Comparison of ENCODE assay signal across 23 cellular contexts in the genomic region with DNA sequence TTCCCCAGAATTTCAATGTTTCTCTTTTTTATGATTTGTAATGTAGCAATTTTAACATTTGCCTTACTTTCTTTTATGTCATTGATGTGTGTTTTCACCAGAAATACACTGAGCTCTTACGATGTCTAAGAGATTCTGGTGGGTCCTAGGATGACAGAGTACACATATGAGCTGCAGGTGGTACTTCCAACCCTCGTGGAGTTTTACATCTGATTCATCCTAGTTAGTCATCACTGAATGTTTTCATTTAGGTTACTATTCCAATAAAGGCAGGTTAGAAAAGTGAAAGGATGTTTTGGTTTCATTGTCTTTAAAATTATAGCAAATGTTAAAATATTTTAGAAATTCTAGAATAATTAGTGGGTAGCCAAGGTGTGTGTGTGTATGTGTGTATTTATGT.
DNase-seq lines count a peak whose midpoint lies in the region; ATAC-seq, FAIRE-seq and TF ChIP-seq lines count a peak whose summit lies in the region.
"Had no signal": no experiment of that assay in that cellular context is flagged by ENCODE, and none has a peak within 500 bp of the region (broad histone marks: within the 10 kb centered on the region; RNA-seq: fewer than 3 reads in every experiment).

No MANE protein-coding gene starts in this region.

- no peaks in the 10 kb centered on the region for H3F3A ChIP-seq in PC-9 (ENCODE audit: insufficient read depth, low read depth)

- H2AFZ ChIP-seq in astrocyte (ENCODE audit: low read depth, low read length): no peak overlapping the region
- no peak overlapping the region for H2AFZ ChIP-seq in PC-9

- H3K4me1 ChIP-seq in astrocyte (ENCODE audit: insufficient read depth, low read length) (no peaks in the 10 kb centered on the region), PC-9 (replicated peaks; ENCODE audit: insufficient read depth) (no peaks in the 10 kb centered on the region)
- H3K4me1 ChIP-seq: Peyer's patch had no signal

- no peak overlapping the region for H3K4me3 Mint-ChIP-seq in astrocyte (ENCODE audit: unreplicated experiment)
- H3K4me3 Mint-ChIP-seq: CD4-positive, alpha-beta memory T cell had no signal

- H3K27ac ChIP-seq in astrocyte (ENCODE audit: low read depth, low read length) (no peak overlapping the region), PC-9 (no peak overlapping the region)
- H3K27ac ChIP-seq: BLaER1 treated with 17β-estradiol and CSF1 and Interleukin-3, amounts not matched to agents 10 nM and 100 nM; Peyer's patch had no signal

- no TSS peak for BruUV-seq in PC-9 (replicated peaks; lab: Mats Ljungman, UMichigan)

- no peak overlapping the region for H3K9ac ChIP-seq in astrocyte (ENCODE audit: low read length)
- H3K9ac ChIP-seq: BLaER1 treated with 17β-estradiol and CSF1 and Interleukin-3, amounts not matched to agents 10 nM and 100 nM had no signal

- no peaks in the 10 kb centered on the region for H3K27me3 ChIP-seq in astrocyte (ENCODE audit: insufficient read depth, low read length)
- H3K27me3 ChIP-seq in PC-9 (ENCODE audit: insufficient read depth, low read depth): no peaks in the 10 kb centered on the region
- H3K27me3 ChIP-seq: BLaER1 treated with 17β-estradiol and CSF1 and Interleukin-3, amounts not matched to agents 10 nM and 100 nM; Peyer's patch had no signal

- no peak for FAIRE-seq in astrocyte (lab: Jason Lieb, UNC)
- FAIRE-seq: H54, HepG2, K562 had no signal

- H3K4me3 ChIP-seq in astrocyte (ENCODE audit: insufficient read depth, low read depth, low read length): no peak overlapping the region
- H3K4me3 ChIP-seq in choroid plexus epithelial cell (ENCODE audit: low read depth, low read length): no peak overlapping the region
- no peak overlapping the region for H3K4me3 ChIP-seq in PC-9
- H3K4me3 ChIP-seq: BLaER1 treated with 17β-estradiol and CSF1 and Interleukin-3, amounts not matched to agents 10 nM and 100 nM; K562; Peyer's patch had no signal

- H3K4me2 ChIP-seq in astrocyte (ENCODE audit: low read length) (no peak overlapping the region), PC-9 (no peak overlapping the region)
- H3K4me2 ChIP-seq: BLaER1 treated with 17β-estradiol and CSF1 and Interleukin-3, amounts not matched to agents 10 nM and 100 nM had no signal

- H3K36me3 Mint-ChIP-seq in astrocyte (ENCODE audit: low read depth, unreplicated experiment): no peaks in the 10 kb centered on the region
- H3K36me3 Mint-ChIP-seq: CD4-positive, alpha-beta memory T cell had no signal

- no peaks in the 10 kb centered on the region for H3K36me3 ChIP-seq in astrocyte (ENCODE audit: insufficient read depth, low read length)
- no peaks in the 10 kb centered on the region for H3K36me3 ChIP-seq in PC-9 (ENCODE audit: low read depth)
- H3K36me3 ChIP-seq: BLaER1 treated with 17β-estradiol and CSF1 and Interleukin-3, amounts not matched to agents 10 nM and 100 nM; Peyer's patch had no signal

- TF ChIP-seq CTCF in astrocyte (IDR thresholded peaks at IDR 0.05; ENCODE audit: insufficient read depth, low read depth, low read length) (no peak), choroid plexus epithelial cell (conservative IDR thresholded peaks at IDR 0.05; ENCODE audit: low read depth, low read length) (no peak), PC-9 (conservative IDR thresholded peaks at IDR 0.05) (no peak)

- H3K79me2 ChIP-seq in astrocyte (ENCODE audit: insufficient read depth, low read length) (no peaks in the 10 kb centered on the region), PC-9 (ENCODE audit: low read depth) (no peaks in the 10 kb centered on the region)

- DNase-seq in NCI-H69 (lab: John Stamatoyannopoulos, UW) (peak; percentile 6), astrocyte (ENCODE audit: low read depth) (peak; percentile 10), choroid plexus epithelial cell (ENCODE audit: low read depth) (peak; percentile 22), renal cortical epithelial cell (ENCODE audit: low read depth) (peak; percentile 17), PC-9 (no peak), SIG-M5 treated with dmso at 0.1 percent for 504 hours (lab: John Stamatoyannopoulos, UW; ENCODE audit: unreplicated experiment) (no peak), NCI-H524 (lab: John Stamatoyannopoulos, UW) (no peak)
- DNase-seq: CD4-positive, alpha-beta memory T cell; DMS53; MM.1S; NCI-H1092; NCI-H1436 treated with DMSO at 0.1 percent for 48 hours; NCI-H1930; NCI-H774; NK-92 treated with Interleukin-12 subunit alpha and Interleukin-12 subunit beta, amount 100 ng/mL, for 24 hours; Peyer's patch; SW 1271 had no signal

- H3K27ac Mint-ChIP-seq in astrocyte (ENCODE audit: unreplicated experiment): no peak overlapping the region
- H3K27ac Mint-ChIP-seq: CD4-positive, alpha-beta memory T cell had no signal

- no peaks in the 10 kb centered on the region for H4K20me1 ChIP-seq in astrocyte (ENCODE audit: insufficient read depth, low read length)
- no peaks in the 10 kb centered on the region for H4K20me1 ChIP-seq in PC-9 (ENCODE audit: insufficient read depth)
- H4K20me1 ChIP-seq: BLaER1 treated with 17β-estradiol and CSF1 and Interleukin-3, amounts not matched to agents 10 nM and 100 nM had no signal

- intact Hi-C loops in PC-9 (cut with micrococcal nuclease; ENCODE audit: unreplicated experiment): no loop called here

- no peak for ATAC-seq in HG03039 (IDR thresholded peaks at IDR 0.05; ENCODE audit: unreplicated experiment)
- ATAC-seq: HepG2, K562, Right ventricle myocardium inferior had no signal

- CTCF ChIA-PET in PC-9 (lab: Charles Lee): no interaction called here

- POLR2A ChIA-PET in PC-9 (lab: Charles Lee; ENCODE audit: unreplicated experiment): no interaction called here

- H3K4me1 Mint-ChIP-seq in astrocyte (ENCODE audit: low read depth, unreplicated experiment): no peaks in the 10 kb centered on the region
- H3K4me1 Mint-ChIP-seq: CD4-positive, alpha-beta memory T cell had no signal

- no peaks in the 10 kb centered on the region for H3K9me3 Mint-ChIP-seq in astrocyte (ENCODE audit: unreplicated experiment)

- no peaks in the 10 kb centered on the region for H3K9me2 ChIP-seq in PC-9 (ENCODE audit: insufficient read depth)

- H3K27me3 Mint-ChIP-seq in astrocyte (ENCODE audit: low read depth, unreplicated experiment): no peaks in the 10 kb centered on the region
- H3K27me3 Mint-ChIP-seq: CD4-positive, alpha-beta memory T cell had no signal

- H3K9me3 ChIP-seq in astrocyte (ENCODE audit: insufficient read depth, low read depth, low read length): no peaks in the 10 kb centered on the region
- H3K9me3 ChIP-seq in PC-9 (ENCODE audit: insufficient read depth, low read depth): no peaks in the 10 kb centered on the region
- H3K9me3 ChIP-seq: BLaER1 treated with 17β-estradiol and CSF1 and Interleukin-3, amounts not matched to agents 10 nM and 100 nM; Peyer's patch had no signal

Comparison
In these comparisons a context has a peak if more than half of its experiments do, and no peak if none do; other contexts are left out.
1. DNase-seq: peak in NCI-H69 (single experiment), astrocyte (single experiment), choroid plexus epithelial cell (single experiment) and renal cortical epithelial cell (single experiment); none in PC-9 (0 of 2), SIG-M5 treated with dmso at 0.1 percent for 504 hours (single experiment) and NCI-H524 (0 of 2).